ENCODE assay signal across 16 cellular contexts in genomic region chr2:105828543-105828942, GRCh38.
DNase-seq lines count a peak whose midpoint lies in the region; ATAC-seq and TF ChIP-seq lines count a peak whose summit lies in the region.
"Had no signal": no experiment of that assay in that cellular context is flagged by ENCODE, and none has a peak within 500 bp of the region (broad histone marks: within the 10 kb centered on the region; RNA-seq: fewer than 3 reads in every experiment).

No MANE protein-coding gene starts in this region.

- H3F3A ChIP-seq in DOHH2 (ENCODE audit: control insufficient read depth, insufficient read depth), result no peaks in the 10 kb centered on the region

- POLR2A ChIA-PET in activated B cell treated with CpG ODN at 0.5 μM for 24 hours (lab: Charles Lee), result interaction anchor here (1.1 kb wide), 1 partner anchor 52 kb away, joined by 4 read pairs; no protein-coding TSS in a partner anchor

- no peaks in the 10 kb centered on the region for H3K9me2 ChIP-seq in DOHH2 (replicated peaks; ENCODE audit: control insufficient read depth, low read length)

- H4K20me1 ChIP-seq in DOHH2 (ENCODE audit: control insufficient read depth, insufficient read depth, low read depth, low read length), result no peaks in the 10 kb centered on the region

- peaks cover 9% of the 10 kb centered on the region for H3K9me3 ChIP-seq in DOHH2 (ENCODE audit: control insufficient read depth, insufficient read depth, low read length)
- H3K9me3 ChIP-seq in lower lobe of right lung, result peaks cover 18% of the 10 kb centered on the region
- H3K9me3 ChIP-seq in prostate gland, result no peaks in the 10 kb centered on the region

- peak overlapping the region; percentile 30; the same call in 1 of the 2 replicates for H3K4me2 ChIP-seq in DOHH2 (ENCODE audit: low read length)

- H3K27me3 Mint-ChIP-seq in activated B cell treated with CpG ODN at 0.5 μM for 24 hours (no peaks in the 10 kb centered on the region), memory B cell (no peaks in the 10 kb centered on the region)

- peaks cover 67% of the 10 kb centered on the region for H3K4me1 Mint-ChIP-seq in activated B cell treated with CpG ODN at 0.5 μM for 24 hours
- peaks cover 47% of the 10 kb centered on the region for H3K4me1 Mint-ChIP-seq in memory B cell

- TF ChIP-seq CTCF in DOHH2 (IDR thresholded peaks at IDR 0.05; ENCODE audit: low read depth, low read length, poor library complexity, severe bottlenecking), result no peak
- TF ChIP-seq CTCF in activated B cell treated with CpG ODN at 0.5 μM for 24 hours (IDR thresholded peaks at IDR 0.05), result no peak
- no peak for TF ChIP-seq CTCF in lower lobe of right lung (IDR thresholded peaks at IDR 0.05)
- TF ChIP-seq CTCF in prostate gland (IDR thresholded peaks at IDR 0.05), result no peak

- CTCF ChIA-PET in activated B cell treated with CpG ODN at 0.5 μM for 24 hours (lab: Charles Lee), result no interaction called here

- H3K4me3 Mint-ChIP-seq in activated B cell treated with CpG ODN at 0.5 μM for 24 hours (no peak overlapping the region), memory B cell (no peak overlapping the region)

- H3K36me3 ChIP-seq in DOHH2 (ENCODE audit: control insufficient read depth, low read length) (no peaks in the 10 kb centered on the region), lower lobe of right lung (no peaks in the 10 kb centered on the region), prostate gland (no peaks in the 10 kb centered on the region)

- ATAC-seq in GM18907 (IDR thresholded peaks at IDR 0.05; ENCODE audit: unreplicated experiment) (peak; percentile 51), activated B cell treated with CpG ODN at 0.5 μM for 24 hours (ENCODE audit: low read depth) (peak; percentile 14), memory B cell (ENCODE audit: low read depth) (peak; percentile 26), GM21528 (IDR thresholded peaks at IDR 0.05; ENCODE audit: low FRiP score, unreplicated experiment) (no peak), lower lobe of right lung (no peak)

- H3K9me3 Mint-ChIP-seq in activated B cell treated with CpG ODN at 0.5 μM for 24 hours (peaks cover 20% of the 10 kb centered on the region), memory B cell (peaks cover 11% of the 10 kb centered on the region)

- TF ChIP-seq POLR2A in prostate gland (IDR thresholded peaks at IDR 0.05), result no peak

- H3K4me1 ChIP-seq in DOHH2 (ENCODE audit: control insufficient read depth, low read length) (peaks cover 25% of the 10 kb centered on the region), lower lobe of right lung (no peaks in the 10 kb centered on the region), prostate gland (replicated peaks) (no peaks in the 10 kb centered on the region)

- peaks cover 73% of the 10 kb centered on the region for H3K36me3 Mint-ChIP-seq in activated B cell treated with CpG ODN at 0.5 μM for 24 hours (ENCODE audit: low read depth)
- peaks cover 57% of the 10 kb centered on the region for H3K36me3 Mint-ChIP-seq in memory B cell

- H3K4me3 ChIP-seq in DOHH2 (ENCODE audit: low read length) (no peak overlapping the region; the same call in 1 of the 2 replicates), lower lobe of right lung (no peak overlapping the region), prostate gland (no peak overlapping the region)

- H3K27me3 ChIP-seq in DOHH2 (ENCODE audit: control insufficient read depth, low read length), result no peaks in the 10 kb centered on the region
- H3K27me3 ChIP-seq in lower lobe of right lung (ENCODE audit: low read depth), result no peaks in the 10 kb centered on the region
- no peaks in the 10 kb centered on the region for H3K27me3 ChIP-seq in prostate gland (replicated peaks; ENCODE audit: insufficient read depth)

- DNase-seq in activated B cell treated with CpG ODN at 0.5 μM for 24 hours (no peak), memory B cell (ENCODE audit: low spot score in 2 of 2) (no peak), lower lobe of right lung (no peak), A172 (ENCODE audit: low spot score) (no peak), prostate gland (ENCODE audit: low spot score) (no peak)
- DNase-seq: activated CD4-positive, alpha-beta T cell treated with anti-CD3 and anti-CD28 coated beads for 1 hour; hippocampal formation; NCI-H1694 treated with DMSO at 0.1 percent for 48 hours; NCI-H69; RPMI8226; stimulated activated CD4-positive, alpha-beta T cell treated with anti-CD3 and anti-CD28 coated beads, Interleukin-12 subunit alpha, Interleukin-12 subunit beta, amount 100 ng/mL, for 4 hours; T-helper 2 cell had no signal

- H3K27ac Mint-ChIP-seq in activated B cell treated with CpG ODN at 0.5 μM for 24 hours, result peak overlapping the region; percentile 65
- peak overlapping the region; percentile 82 for H3K27ac Mint-ChIP-seq in memory B cell

- H3K27ac ChIP-seq in DOHH2 (ENCODE audit: low read depth, low read length), result 0 out of 2 replicates have a peak overlapping the region, but pooled peaks have one; percentile 20
- H3K27ac ChIP-seq in lower lobe of right lung, result no peak overlapping the region
- H3K27ac ChIP-seq in prostate gland, result no peak overlapping the region
- H3K27ac ChIP-seq: C4-2B had no signal

- intact Hi-C loops in activated B cell treated with CpG ODN at 0.5 μM for 24 hours (cut with micrococcal nuclease), result no loop called here
- intact Hi-C loops in lower lobe of right lung (cut with DNase I), result no loop called here
- intact Hi-C loops in prostate gland (cut with DNase I), result no loop called here

- H3K79me2 ChIP-seq in DOHH2 (ENCODE audit: control insufficient read depth, low read length), result peaks cover 26% of the 10 kb centered on the region

Comparison
In these comparisons a context has a peak if more than half of its experiments do, and no peak if none do; other contexts are left out.
1. ATAC-seq: peak in GM18907 (single experiment), activated B cell treated with CpG ODN at 0.5 μM for 24 hours (single experiment) and memory B cell (single experiment); none in GM21528 (single experiment) and lower lobe of right lung (0 of 2).